30 cellular contexts compared by ENCODE assay signal in the genomic region with DNA sequence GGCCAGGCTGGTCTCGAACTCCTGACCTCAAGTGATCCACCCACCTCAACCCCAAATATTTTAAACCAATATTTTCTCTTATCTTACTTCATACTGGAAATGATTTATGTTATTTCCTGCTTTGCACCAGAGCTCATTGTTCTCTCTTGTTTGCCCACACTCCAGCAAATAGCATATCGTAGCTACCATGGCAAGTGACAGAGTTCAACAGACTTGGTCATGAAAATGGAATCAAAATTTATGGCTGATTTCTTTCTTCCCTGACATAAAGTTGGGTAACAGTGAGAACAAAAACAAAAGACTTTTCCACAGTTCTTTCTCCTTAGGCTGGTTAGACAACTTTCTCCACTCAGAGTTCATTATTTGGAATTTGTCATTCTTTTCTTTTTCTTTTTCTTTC. TPM values are rescaled to one million over a fixed set of nuclear protein-coding genes. Genes with fewer than 3 reads are reported as not detected.
DNase-seq lines count a peak whose midpoint lies in the region; ATAC-seq, FAIRE-seq and TF ChIP-seq lines count a peak whose summit lies in the region.
"Had no signal": no experiment of that assay in that cellular context is flagged by ENCODE, and none has a peak within 500 bp of the region (broad histone marks: within the 10 kb centered on the region; RNA-seq: fewer than 3 reads in every experiment).

No MANE protein-coding gene starts in this region.

- no TSS peak for BruUV-seq in GM12878 (replicated peaks; lab: Mats Ljungman, UMichigan)

- H3K9ac ChIP-seq in GM12878 (ENCODE audit: control insufficient read depth, insufficient read depth, low read length), result no peak overlapping the region
- H3K9ac ChIP-seq: KMS-11 had no signal

- H3K4me1 Mint-ChIP-seq in activated naive CD8-positive, alpha-beta T cell treated with anti-CD3 and anti-CD28 coated beads, Interleukin-2, amount 10 ng/mL, durations not matched to agents 7 days and 5 days, result peaks cover 30% of the 10 kb centered on the region
- H3K4me1 Mint-ChIP-seq in activated naive CD8-positive, alpha-beta T cell treated with anti-CD3 and anti-CD28 coated beads for 36 hours, result peaks cover 23% of the 10 kb centered on the region
- H3K4me1 Mint-ChIP-seq in mesothelial cell of epicardium, result peaks cover 23% of the 10 kb centered on the region

- H3K4me1 ChIP-seq in GM12878 (ENCODE audit: control insufficient read depth, insufficient read depth, low read length), result peaks cover 26% of the 10 kb centered on the region

- no peak for TF ChIP-seq RAD21 in GM12878 (IDR thresholded peaks at IDR 0.05; ENCODE audit: insufficient read depth, low read depth, low read length)

- no peak overlapping the region for H3K4me3 ChIP-seq in GM12878
- H3K4me3 ChIP-seq: body of pancreas, coronary artery, PC-9, SJSA1, skin epidermis, suprapubic skin had no signal

- no peaks in the 10 kb centered on the region for H3K9me3 ChIP-seq in GM12878 (replicated peaks; ENCODE audit: control insufficient read depth, insufficient read depth, low read length)
- H3K9me3 ChIP-seq: body of pancreas, SJSA1, suprapubic skin had no signal

- no peak overlapping the region for H3K27ac ChIP-seq in GM12878 (ENCODE audit: control insufficient read depth, insufficient read depth)
- H3K27ac ChIP-seq: KMS-11, PC-9, SJSA1, suprapubic skin had no signal

- intact Hi-C loops in GM12878 (cut with micrococcal nuclease; ENCODE audit: unreplicated experiment) (no loop called here), head of caudate nucleus (cut with DNase I) (no loop called here)

- peaks cover under 1% of the 10 kb centered on the region for H3K27me3 Mint-ChIP-seq in activated naive CD8-positive, alpha-beta T cell treated with anti-CD3 and anti-CD28 coated beads, Interleukin-2, amount 10 ng/mL, durations not matched to agents 7 days and 5 days
- H3K27me3 Mint-ChIP-seq in activated naive CD8-positive, alpha-beta T cell treated with anti-CD3 and anti-CD28 coated beads for 36 hours, result no peaks in the 10 kb centered on the region
- no peaks in the 10 kb centered on the region for H3K27me3 Mint-ChIP-seq in mesothelial cell of epicardium (ENCODE audit: low read depth)
- H3K27me3 Mint-ChIP-seq: activated CD4-positive, alpha-beta memory T cell treated with anti-CD3 and anti-CD28 coated beads for 36 hours; naive thymus-derived CD8-positive, alpha-beta T cell had no signal

- peak overlapping the region; percentile 45 for H3K27ac Mint-ChIP-seq in activated naive CD8-positive, alpha-beta T cell treated with anti-CD3 and anti-CD28 coated beads, Interleukin-2, amount 10 ng/mL, durations not matched to agents 7 days and 5 days
- no peak overlapping the region for H3K27ac Mint-ChIP-seq in activated naive CD8-positive, alpha-beta T cell treated with anti-CD3 and anti-CD28 coated beads for 36 hours
- H3K27ac Mint-ChIP-seq in mesothelial cell of epicardium, result peak overlapping the region; percentile 17
- H3K27ac Mint-ChIP-seq: activated CD4-positive, alpha-beta memory T cell treated with anti-CD3 and anti-CD28 coated beads for 36 hours; CD4-positive, CD25-positive, alpha-beta regulatory T cell; HFFc6; WTC11 had no signal

- WGBS in GM12878 (ENCODE audit: insufficient coverage, insufficient replicate concordance, low lambda C conversion rate, missing lambda C conversion rate), result 96% methylated on average over 2 of the region's 2 CpGs

- H3K27me3 ChIP-seq in GM12878 (replicated peaks in 1 of 2; ENCODE audit: control insufficient read depth in 2 of 2, insufficient read depth in 2 of 2, low read length in 1 of 2), result no peaks in the 10 kb centered on the region
- H3K27me3 ChIP-seq: body of pancreas, SJSA1, suprapubic skin had no signal

- H3K9me3 Mint-ChIP-seq in activated naive CD8-positive, alpha-beta T cell treated with anti-CD3 and anti-CD28 coated beads, Interleukin-2, amount 10 ng/mL, durations not matched to agents 7 days and 5 days, result no peaks in the 10 kb centered on the region
- no peaks in the 10 kb centered on the region for H3K9me3 Mint-ChIP-seq in activated naive CD8-positive, alpha-beta T cell treated with anti-CD3 and anti-CD28 coated beads for 36 hours
- H3K9me3 Mint-ChIP-seq in mesothelial cell of epicardium, result no peaks in the 10 kb centered on the region
- H3K9me3 Mint-ChIP-seq: activated CD4-positive, alpha-beta memory T cell treated with anti-CD3 and anti-CD28 coated beads for 36 hours; activated naive CD4-positive, alpha-beta T cell treated with anti-CD3 and anti-CD28 coated beads, Interleukin-2, amount 50 U/mL, for 72 hours; activated T-cell treated with anti-CD3 and anti-CD28 coated beads, Interleukin-2, amount 50 U/mL, for 4 hours; CD4-positive, CD25-positive, alpha-beta regulatory T cell; HFFc6; naive thymus-derived CD8-positive, alpha-beta T cell; WTC11 had no signal

- no peak for DNase-seq in activated naive CD8-positive, alpha-beta T cell treated with anti-CD3 and anti-CD28 coated beads, Interleukin-2, amount 10 ng/mL, durations not matched to agents 7 days and 5 days
- DNase-seq in activated naive CD8-positive, alpha-beta T cell treated with anti-CD3 and anti-CD28 coated beads for 36 hours, result no peak
- DNase-seq in GM12878 (ENCODE audit: low read depth, low spot score), result no peak
- DNase-seq in mesothelial cell of epicardium (ENCODE audit: low spot score in 2 of 2, unreplicated experiment in 2 of 2), result no peak
- DNase-seq in NCI-H1105 treated with DMSO at 0.1 percent for 48 hours (lab: John Stamatoyannopoulos, UW), result no peak
- DNase-seq in NCI-H748 treated with DMSO at 0.1 percent for 48 hours (lab: John Stamatoyannopoulos, UW), result no peak
- DNase-seq in head of caudate nucleus, result no peak
- DNase-seq in HuH-7 (ENCODE audit: low spot score), result no peak
- DNase-seq: activated CD4-positive, alpha-beta memory T cell treated with anti-CD3 and anti-CD28 coated beads for 36 hours; activated T-cell treated with anti-CD3 and anti-CD28 coated beads, Interleukin-2, amount 50 U/mL, for 4 hours; body of pancreas; CD4-positive, CD25-positive, alpha-beta regulatory T cell; DMS79; foreskin melanocyte; HFFc6; hypothalamus; islet precursor cell; naive thymus-derived CD8-positive, alpha-beta T cell; NCI-H1417; NCI-H526; posterior cingulate gyrus; stimulated activated CD4-positive, alpha-beta T cell treated with anti-CD3 and anti-CD28 coated beads, Interleukin-4, amount 100 ng/mL, for 1 hour had no signal

- H3K4me3 Mint-ChIP-seq in activated naive CD8-positive, alpha-beta T cell treated with anti-CD3 and anti-CD28 coated beads, Interleukin-2, amount 10 ng/mL, durations not matched to agents 7 days and 5 days, result no peak overlapping the region
- no peak overlapping the region for H3K4me3 Mint-ChIP-seq in activated naive CD8-positive, alpha-beta T cell treated with anti-CD3 and anti-CD28 coated beads for 36 hours
- no peak overlapping the region for H3K4me3 Mint-ChIP-seq in mesothelial cell of epicardium
- H3K4me3 Mint-ChIP-seq: activated CD4-positive, alpha-beta memory T cell treated with anti-CD3 and anti-CD28 coated beads for 36 hours; HFFc6; WTC11 had no signal

- TF ChIP-seq EP300 in GM12878 (IDR thresholded peaks at IDR 0.05; ENCODE audit: borderline replicate concordance in 1 of 2, control insufficient read depth in 1 of 2, low read depth in 2 of 2, low read length in 2 of 2), result no peak

- no peak overlapping the region for H2AFZ ChIP-seq in GM12878 (ENCODE audit: control insufficient read depth, low read depth, low read length)
- H2AFZ ChIP-seq: PC-9 had no signal

- TF ChIP-seq CTCF in GM12878 (IDR thresholded peaks at IDR 0.05 in 2 of 3, conservative IDR thresholded peaks at IDR 0.05 in 1 of 3; ENCODE audit: control insufficient read depth in 2 of 3, extremely low read depth in 1 of 3, insufficient read depth in 1 of 3, low read depth in 3 of 3, low read length in 3 of 3) (no peak), mesothelial cell of epicardium (IDR thresholded peaks at IDR 0.05; ENCODE audit: unreplicated experiment) (no peak)

- in situ Hi-C loops in GM12878 (cut with MboI), result no loop called here

- POLR2A ChIA-PET in activated naive CD8-positive, alpha-beta T cell treated with anti-CD3 and anti-CD28 coated beads, Interleukin-2, amount 10 ng/mL, durations not matched to agents 7 days and 5 days (lab: Charles Lee), result interaction anchor here (1.3 kb wide), 1 partner anchor 13 kb away, joined by 7 read pairs; the partner anchor contains the start of gene RPL27
- POLR2A ChIA-PET in GM12878 (lab: Charles Lee), result interaction anchor here (0.6 to 3.3 kb wide), 9 partner anchors 8 to 1629 kb away, joined by 3 to 21 read pairs (median 4); partner anchors contain the start of gene RPL27

- RAD21 ChIA-PET in GM12878 (lab: Charles Lee; ENCODE audit: unreplicated experiment), result interaction anchor here (0.7 to 3.3 kb wide), 4 partner anchors 14 to 221 kb away, joined by 4 to 31 read pairs (median 6); partner anchors contain the start of gene RPL27

- H3K4me2 ChIP-seq in GM12878 (ENCODE audit: control insufficient read depth, insufficient read depth), result peak overlapping the region; percentile 51; the same call in 1 of the 2 replicates
- H3K4me2 ChIP-seq: PC-9 had no signal

- TF ChIP-seq POLR2A in GM12878 (IDR thresholded peaks at IDR 0.05; ENCODE audit: low read depth, low read length), result no peak

- H3K79me2 ChIP-seq in GM12878 (ENCODE audit: control insufficient read depth, insufficient read depth, low read length), result peaks cover 43% of the 10 kb centered on the region

- no peaks in the 10 kb centered on the region for H4K20me1 ChIP-seq in GM12878 (ENCODE audit: control insufficient read depth, insufficient read depth)

- SMC1A ChIA-PET in GM12878 (lab: Charles Lee; ENCODE audit: uncharacterized antibody, unreplicated experiment), result interaction anchor here (0.9 to 5.8 kb wide), 6 partner anchors 14 to 275 kb away, joined by 3 to 47 read pairs (median 4); partner anchors contain the start of genes AARSD1, IFI35 and RPL27

- CTCF ChIA-PET in GM12878 (lab: Yijun Ruan, JAX), result interaction anchor here (1.0 to 6.4 kb wide), 5 partner anchors 13 to 406 kb away, joined by 3 to 66 read pairs (median 4); partner anchors contain the start of genes AARSD1, IFI35, RND2 and RPL27

- peaks cover 4 to 16% of the 10 kb centered on the region in 2 experiments for H3K36me3 ChIP-seq in GM12878 (ENCODE audit: control insufficient read depth in 2 of 2, insufficient read depth in 2 of 2, low read length in 1 of 2)

- FAIRE-seq in GM12878 (lab: Jason Lieb, UNC), result no peak

- peaks cover 25% of the 10 kb centered on the region for H3K36me3 Mint-ChIP-seq in activated naive CD8-positive, alpha-beta T cell treated with anti-CD3 and anti-CD28 coated beads, Interleukin-2, amount 10 ng/mL, durations not matched to agents 7 days and 5 days
- peaks cover 26% of the 10 kb centered on the region for H3K36me3 Mint-ChIP-seq in activated naive CD8-positive, alpha-beta T cell treated with anti-CD3 and anti-CD28 coated beads for 36 hours
- H3K36me3 Mint-ChIP-seq in mesothelial cell of epicardium, result peaks cover 9% of the 10 kb centered on the region

- ATAC-seq in activated naive CD8-positive, alpha-beta T cell treated with anti-CD3 and anti-CD28 coated beads, Interleukin-2, amount 10 ng/mL, durations not matched to agents 7 days and 5 days (ENCODE audit: low read depth), result no peak
- no peak for ATAC-seq in GM12878
- ATAC-seq: activated naive CD4-positive, alpha-beta T cell treated with anti-CD3 and anti-CD28 coated beads, Interleukin-2, amount 50 U/mL, for 72 hours; activated T-cell treated with anti-CD3 and anti-CD28 coated beads, Interleukin-2, amount 50 U/mL, for 4 hours; body of pancreas; naive thymus-derived CD8-positive, alpha-beta T cell; WTC11 had no signal

RNA-seq across cellular contexts. Expression of gene RUNDC1, which starts 4.1 kb away (rescaled TPM):
- total RNA-seq in activated naive CD8-positive, alpha-beta T cell treated with anti-CD3 and anti-CD28 coated beads, Interleukin-2, amount 10 ng/mL, durations not matched to agents 7 days and 5 days, result 10 to 100 TPM; 16.5 to 17.8 TPM
- total RNA-seq in activated naive CD8-positive, alpha-beta T cell treated with anti-CD3 and anti-CD28 coated beads for 36 hours, result 10 to 100 TPM in 1 of 2 experiments, 1 to 10 TPM in 1; 9.6 to 10.2 TPM
- 68.6 and 75.5 TPM in 2 replicates for total RNA-seq in GM12878 (2013; cell fraction: nucleolus; rRNA removed)
- total RNA-seq in GM12878 (2014; rRNA removed) (8.1 and 8.3 TPM in 2 replicates), GM12878 (2014; rRNA removed; fragmentation: Illumina TruSeq; extraction: Trizol) (5.7 and 5.9 TPM in 2 replicates), GM12878 (2021) (9.0 and 9.5 TPM in 2 replicates), mesothelial cell of epicardium (13.1 to 13.9 TPM (median 13.2 TPM) in 3 replicates)
- polyA plus RNA-seq in GM12878 (2011; ENCODE audit: low read depth), result 6.1 TPM
- polyA plus RNA-seq in GM12878 (2011; rRNA removed) (10.7 and 15.6 TPM in 2 replicates), GM12878 (2014; fragmentation: Illumina TruSeq; extraction: Trizol) (6.1 and 8.2 TPM in 2 replicates), GM12878 (2014; fragmentation: Nextera tagmentation; extraction: Ambion mirVana) (1 to 10 TPM; 2.9 to 3.0 TPM), GM12878 (2014; rRNA removed) (7.1 and 7.2 TPM in 2 replicates), GM12878 (2016; fragmentation: Nextera tagmentation; extraction: Ambion mirVana) (1 to 10 TPM; 8.7 to 9.6 TPM)
- 12.6 and 14.7 TPM in 2 replicates for polyA plus RNA-seq in GM12878 (2011; cell fraction: cytosol; rRNA removed)
- 11.4 and 15.9 TPM in 2 replicates for polyA plus RNA-seq in GM12878 (2011; cell fraction: nucleus; rRNA removed)
- 8.3 and 11.7 TPM in 2 replicates for polyA plus RNA-seq in GM12878 (2012)
- 22.2 and 26.2 TPM in 2 replicates for polyA minus RNA-seq in GM12878 (2011; rRNA and poly(A)+ RNA removed)
- polyA minus RNA-seq in GM12878 (2011; cell fraction: cytosol; rRNA and poly(A)+ RNA removed), result 4.7 and 5.6 TPM in 2 replicates
- 8.2 and 14.3 TPM in 2 replicates for polyA minus RNA-seq in GM12878 (2011; cell fraction: nucleus; rRNA and poly(A)+ RNA removed)

RNA-seq across cellular contexts. Expression of gene PTGES3L, which starts 4.6 kb away (rescaled TPM):
- under 1 TPM; 0.28 to 0.39 TPM for total RNA-seq in activated naive CD8-positive, alpha-beta T cell treated with anti-CD3 and anti-CD28 coated beads, Interleukin-2, amount 10 ng/mL, durations not matched to agents 7 days and 5 days
- 1 to 10 TPM in 1 of 2 experiments, under 1 TPM in 1; 0.95 to 1.8 TPM for total RNA-seq in activated naive CD8-positive, alpha-beta T cell treated with anti-CD3 and anti-CD28 coated beads for 36 hours
- 5.3 and 6.7 TPM in 2 replicates for total RNA-seq in GM12878 (2013; cell fraction: nucleolus; rRNA removed)
- total RNA-seq in GM12878 (2014; rRNA removed) (0.11 and 0.38 TPM in 2 replicates), GM12878 (2014; rRNA removed; fragmentation: Illumina TruSeq; extraction: Trizol) (0.40 and 0.46 TPM in 2 replicates), GM12878 (2021) (0.51 and 0.62 TPM in 2 replicates), mesothelial cell of epicardium (1.5 to 2.0 TPM (median 1.6 TPM) in 3 replicates)
- 1.6 TPM for polyA plus RNA-seq in GM12878 (2011; ENCODE audit: low read depth)
- polyA plus RNA-seq in GM12878 (2011; rRNA removed) (1.6 and 1.8 TPM in 2 replicates), GM12878 (2014; fragmentation: Illumina TruSeq; extraction: Trizol) (0.68 and 0.73 TPM in 2 replicates), GM12878 (2014; fragmentation: Nextera tagmentation; extraction: Ambion mirVana) (1 to 10 TPM in 1 of 2 experiments, under 1 TPM in 1; 0.58 to 1.3 TPM), GM12878 (2014; rRNA removed) (0.94 and 1.3 TPM in 2 replicates), GM12878 (2016; fragmentation: Nextera tagmentation; extraction: Ambion mirVana) (1 to 10 TPM; 1.9 to 2.3 TPM)
- 1.0 and 1.1 TPM in 2 replicates for polyA plus RNA-seq in GM12878 (2011; cell fraction: cytosol; rRNA removed)
- polyA plus RNA-seq in GM12878 (2011; cell fraction: nucleus; rRNA removed), result 2.4 and 2.7 TPM in 2 replicates
- polyA plus RNA-seq in GM12878 (2012), result 1.8 and 2.1 TPM in 2 replicates
- 2.7 and 2.9 TPM in 2 replicates for polyA minus RNA-seq in GM12878 (2011; rRNA and poly(A)+ RNA removed)
- 0.52 and 1.5 TPM in 2 replicates for polyA minus RNA-seq in GM12878 (2011; cell fraction: cytosol; rRNA and poly(A)+ RNA removed)
- polyA minus RNA-seq in GM12878 (2011; cell fraction: nucleus; rRNA and poly(A)+ RNA removed), result 3.3 and 5.4 TPM in 2 replicates
- polyA plus RNA-seq: CD4-positive, CD25-positive, alpha-beta regulatory T cell had no signal

RNA-seq across cellular contexts. Expression of gene RPL27, which starts 13.7 kb away (rescaled TPM):
- 1,000 to 10,000 TPM; 1,039 to 1,066 TPM for total RNA-seq in activated naive CD8-positive, alpha-beta T cell treated with anti-CD3 and anti-CD28 coated beads, Interleukin-2, amount 10 ng/mL, durations not matched to agents 7 days and 5 days
- total RNA-seq in activated naive CD8-positive, alpha-beta T cell treated with anti-CD3 and anti-CD28 coated beads for 36 hours, result 1,000 to 10,000 TPM; 1,508 to 1,555 TPM
- 190 and 218 TPM in 2 replicates for total RNA-seq in GM12878 (2013; cell fraction: nucleolus; rRNA removed)
- 2,683 and 2,694 TPM in 2 replicates for total RNA-seq in GM12878 (2014; rRNA removed)
- total RNA-seq in GM12878 (2014; rRNA removed; fragmentation: Illumina TruSeq; extraction: Trizol), result 3,457 and 3,568 TPM in 2 replicates
- 1,748 and 1,834 TPM in 2 replicates for total RNA-seq in GM12878 (2021)
- 4,159 TPM for polyA plus RNA-seq in GM12878 (2011; ENCODE audit: low read depth)
- 5,833 and 6,934 TPM in 2 replicates for polyA plus RNA-seq in GM12878 (2011; rRNA removed)
- polyA plus RNA-seq in GM12878 (2011; cell fraction: cytosol; rRNA removed), result 3,548 and 5,355 TPM in 2 replicates
- polyA plus RNA-seq in GM12878 (2011; cell fraction: nucleus; rRNA removed), result 1,437 and 1,774 TPM in 2 replicates
- polyA plus RNA-seq in GM12878 (2012), result 4,995 and 5,015 TPM in 2 replicates
- 5,212 and 5,530 TPM in 2 replicates for polyA plus RNA-seq in GM12878 (2014; fragmentation: Illumina TruSeq; extraction: Trizol)
- polyA plus RNA-seq in GM12878 (2014; fragmentation: Nextera tagmentation; extraction: Ambion mirVana), result 1,000 to 10,000 TPM; 4,376 to 4,686 TPM
- 3,489 and 4,101 TPM in 2 replicates for polyA plus RNA-seq in GM12878 (2014; rRNA removed)
- 1,000 to 10,000 TPM; 2,215 to 2,394 TPM for polyA plus RNA-seq in GM12878 (2016; fragmentation: Nextera tagmentation; extraction: Ambion mirVana)
- 802 and 808 TPM in 2 replicates for polyA minus RNA-seq in GM12878 (2011; rRNA and poly(A)+ RNA removed)
- polyA minus RNA-seq in GM12878 (2011; cell fraction: cytosol; rRNA and poly(A)+ RNA removed), result 414 and 501 TPM in 2 replicates
- 173 and 223 TPM in 2 replicates for polyA minus RNA-seq in GM12878 (2011; cell fraction: nucleus; rRNA and poly(A)+ RNA removed)
- 1,019 to 1,067 TPM (median 1,060 TPM) in 3 replicates for total RNA-seq in mesothelial cell of epicardium

RNA-seq across cellular contexts. Expression of gene AARSD1, which starts 20.2 kb away (rescaled TPM):
- 10 to 100 TPM; 39.9 to 43.2 TPM for total RNA-seq in activated naive CD8-positive, alpha-beta T cell treated with anti-CD3 and anti-CD28 coated beads, Interleukin-2, amount 10 ng/mL, durations not matched to agents 7 days and 5 days
- 10 to 100 TPM; 80.2 to 87.4 TPM for total RNA-seq in activated naive CD8-positive, alpha-beta T cell treated with anti-CD3 and anti-CD28 coated beads for 36 hours
- 47.7 and 51.8 TPM in 2 replicates for total RNA-seq in GM12878 (2013; cell fraction: nucleolus; rRNA removed)
- total RNA-seq in GM12878 (2014; rRNA removed), result 37.5 and 39.0 TPM in 2 replicates
- total RNA-seq in GM12878 (2014; rRNA removed; fragmentation: Illumina TruSeq; extraction: Trizol), result 41.7 and 42.3 TPM in 2 replicates
- total RNA-seq in GM12878 (2021), result 38.6 and 41.7 TPM in 2 replicates
- 39.0 TPM for polyA plus RNA-seq in GM12878 (2011; ENCODE audit: low read depth)
- polyA plus RNA-seq in GM12878 (2011; rRNA removed), result 54.5 and 59.6 TPM in 2 replicates
- polyA plus RNA-seq in GM12878 (2011; cell fraction: cytosol; rRNA removed), result 56.4 and 61.5 TPM in 2 replicates
- polyA plus RNA-seq in GM12878 (2011; cell fraction: nucleus; rRNA removed), result 68.6 and 80.8 TPM in 2 replicates
- polyA plus RNA-seq in GM12878 (2012), result 43.1 and 54.2 TPM in 2 replicates
- 42.2 and 52.1 TPM in 2 replicates for polyA plus RNA-seq in GM12878 (2014; fragmentation: Illumina TruSeq; extraction: Trizol)
- polyA plus RNA-seq in GM12878 (2014; fragmentation: Nextera tagmentation; extraction: Ambion mirVana), result 10 to 100 TPM; 32.2 to 53.6 TPM
- polyA plus RNA-seq in GM12878 (2014; rRNA removed), result 54.6 and 58.6 TPM in 2 replicates
- 10 to 100 TPM; 84.1 to 86.2 TPM for polyA plus RNA-seq in GM12878 (2016; fragmentation: Nextera tagmentation; extraction: Ambion mirVana)
- 46.6 and 47.1 TPM in 2 replicates for polyA minus RNA-seq in GM12878 (2011; rRNA and poly(A)+ RNA removed)
- polyA minus RNA-seq in GM12878 (2011; cell fraction: cytosol; rRNA and poly(A)+ RNA removed), result 11.0 and 13.6 TPM in 2 replicates
- polyA minus RNA-seq in GM12878 (2011; cell fraction: nucleus; rRNA and poly(A)+ RNA removed), result 29.0 and 49.4 TPM in 2 replicates
- 58.6 to 66.0 TPM (median 59.1 TPM) in 3 replicates for total RNA-seq in mesothelial cell of epicardium

RNA-seq across cellular contexts. Expression of gene IFI35, which starts 22.1 kb away (rescaled TPM):
- 10 to 100 TPM; 92.7 to 99.2 TPM for total RNA-seq in activated naive CD8-positive, alpha-beta T cell treated with anti-CD3 and anti-CD28 coated beads, Interleukin-2, amount 10 ng/mL, durations not matched to agents 7 days and 5 days
- 10 to 100 TPM; 43.8 to 49.5 TPM for total RNA-seq in activated naive CD8-positive, alpha-beta T cell treated with anti-CD3 and anti-CD28 coated beads for 36 hours
- 23.9 and 25.7 TPM in 2 replicates for total RNA-seq in GM12878 (2013; cell fraction: nucleolus; rRNA removed)
- total RNA-seq in GM12878 (2014; rRNA removed) (80.0 and 81.1 TPM in 2 replicates), GM12878 (2014; rRNA removed; fragmentation: Illumina TruSeq; extraction: Trizol) (30.7 and 35.5 TPM in 2 replicates), GM12878 (2021) (61.3 and 63.8 TPM in 2 replicates), mesothelial cell of epicardium (5.6 to 6.3 TPM (median 5.9 TPM) in 3 replicates)
- 62.5 TPM for polyA plus RNA-seq in GM12878 (2011; ENCODE audit: low read depth)
- polyA plus RNA-seq in GM12878 (2011; rRNA removed) (50.9 and 66.8 TPM in 2 replicates), GM12878 (2014; fragmentation: Illumina TruSeq; extraction: Trizol) (25.6 and 57.7 TPM in 2 replicates), GM12878 (2014; fragmentation: Nextera tagmentation; extraction: Ambion mirVana) (10 to 100 TPM; 18.4 to 24.4 TPM), GM12878 (2014; rRNA removed) (69.8 and 81.6 TPM in 2 replicates), GM12878 (2016; fragmentation: Nextera tagmentation; extraction: Ambion mirVana) (10 to 100 TPM; 82.9 to 92.2 TPM)
- 104 and 125 TPM in 2 replicates for polyA plus RNA-seq in GM12878 (2011; cell fraction: cytosol; rRNA removed)
- polyA plus RNA-seq in GM12878 (2011; cell fraction: nucleus; rRNA removed), result 117 and 118 TPM in 2 replicates
- 67.4 and 67.6 TPM in 2 replicates for polyA plus RNA-seq in GM12878 (2012)
- polyA minus RNA-seq in GM12878 (2011; rRNA and poly(A)+ RNA removed), result 29.8 and 57.8 TPM in 2 replicates
- polyA minus RNA-seq in GM12878 (2011; cell fraction: cytosol; rRNA and poly(A)+ RNA removed), result 16.7 and 22.4 TPM in 2 replicates
- 19.8 and 24.9 TPM in 2 replicates for polyA minus RNA-seq in GM12878 (2011; cell fraction: nucleus; rRNA and poly(A)+ RNA removed)
